In the genomic region with DNA sequence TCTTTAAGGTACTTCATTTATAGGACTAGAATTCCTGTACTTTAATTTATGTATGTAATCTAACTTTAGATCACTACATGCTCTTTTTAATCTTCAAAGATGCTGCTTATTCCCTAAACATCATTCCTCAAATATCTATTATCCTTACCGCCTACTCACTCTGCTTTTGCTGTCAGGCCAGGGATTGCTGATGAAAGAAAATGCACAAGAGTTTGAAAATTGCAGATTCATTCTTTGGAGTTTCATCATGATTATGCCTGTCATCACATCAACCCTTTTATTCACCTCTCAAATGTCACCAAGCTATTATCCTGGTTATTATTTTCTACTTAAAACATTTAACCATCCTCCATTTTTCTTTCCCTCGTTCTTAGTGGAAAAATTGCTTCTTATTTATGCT, we compare ENCODE assay signal across 20 cellular contexts.
A peak's percentile ranks its signal among the peaks of the same experiment; 100 is the strongest.
DNase-seq lines count a peak whose midpoint lies in the region; TF ChIP-seq lines count a peak whose summit lies in the region.
"Had no signal": no experiment of that assay in that cellular context is flagged by ENCODE, and none has a peak within 500 bp of the region (broad histone marks: within the 10 kb centered on the region; RNA-seq: fewer than 3 reads in every experiment).

No MANE protein-coding gene starts in this region.

- no peaks in the 10 kb centered on the region for H3K36me3 ChIP-seq in A673 (ENCODE audit: insufficient read depth, low read length, poor library complexity, severe bottlenecking)
- H3K36me3 ChIP-seq in Peyer's patch: no peaks in the 10 kb centered on the region
- H3K36me3 ChIP-seq: SJSA1 had no signal

- BruUV-seq in A673 (replicated peaks; lab: Mats Ljungman, UMichigan): no TSS peak

- peak; percentile 51 for DNase-seq in A673 (ENCODE audit: low spot score)
- DNase-seq in HFFc6: no peak
- peak; percentile 46 for DNase-seq in choroid plexus epithelial cell (ENCODE audit: low read depth)
- peak; percentile 4 for DNase-seq in myocyte (ENCODE audit: low read depth)
- no peak for DNase-seq in Peyer's patch
- no peak for DNase-seq in GM19238 (ENCODE audit: insufficient read length, low spot score)
- DNase-seq in cerebellar cortex (ENCODE audit: low spot score): no peak
- no peak for DNase-seq in NCI-H526 (lab: John Stamatoyannopoulos, UW)
- DNase-seq: KG1, NCI-H1092, NCI-H1436, NCI-H1930, NCI-H2227 treated with DMSO at 0.1 percent for 48 hours, NCI-H510A treated with DMSO at 0.1 percent for 48 hours, NCI-H82, OCI-M1 had no signal

- H3K9me3 Mint-ChIP-seq in HFFc6: no peaks in the 10 kb centered on the region

- H3K27ac ChIP-seq in A673 (ENCODE audit: low read depth, low read length, poor library complexity, severe bottlenecking) (no peak overlapping the region), Peyer's patch (no peak overlapping the region)
- H3K27ac ChIP-seq: 22Rv1, SJSA1 had no signal

- H3K27ac Mint-ChIP-seq in HFFc6: peak overlapping the region; percentile 47; the same call in 1 of the 2 replicates
- H3K27ac Mint-ChIP-seq: B cell, CD14-positive monocyte had no signal

- POLR2A ChIA-PET in A673 (lab: Charles Lee; ENCODE audit: low non-redundant PET): interaction anchor here (0.6 kb wide), 1 partner anchor 42 kb away, joined by 4 read pairs; no protein-coding TSS in a partner anchor

- no peak for TF ChIP-seq CTCF in A673 (conservative IDR thresholded peaks at IDR 0.05; ENCODE audit: low read depth, low read length)
- TF ChIP-seq CTCF in HFFc6 (IDR thresholded peaks at IDR 0.05): no peak
- TF ChIP-seq CTCF in choroid plexus epithelial cell (conservative IDR thresholded peaks at IDR 0.05; ENCODE audit: low read depth, low read length): no peak
- no peak for TF ChIP-seq CTCF in Peyer's patch (IDR thresholded peaks at IDR 0.05)

- peaks cover 20% of the 10 kb centered on the region for H3K4me1 ChIP-seq in A673 (ENCODE audit: insufficient read depth, low read length, poor library complexity, severe bottlenecking)
- H3K4me1 ChIP-seq in Peyer's patch: no peaks in the 10 kb centered on the region
- H3K4me1 ChIP-seq: SJSA1 had no signal

- H3K4me3 ChIP-seq in A673 (ENCODE audit: low read depth, low read length, poor library complexity, severe bottlenecking) (no peak overlapping the region), choroid plexus epithelial cell (ENCODE audit: low read depth, low read length) (no peak overlapping the region), Peyer's patch (no peak overlapping the region)
- H3K4me3 ChIP-seq: SJSA1 had no signal

- H3K36me3 Mint-ChIP-seq in HFFc6 (ENCODE audit: low read depth): no peaks in the 10 kb centered on the region
- H3K36me3 Mint-ChIP-seq: CD14-positive monocyte had no signal

- peaks cover 64% of the 10 kb centered on the region for H3K4me1 Mint-ChIP-seq in HFFc6 (ENCODE audit: low read depth)
- H3K4me1 Mint-ChIP-seq: B cell, CD14-positive monocyte had no signal

- H3K27me3 ChIP-seq in A673 (replicated peaks; ENCODE audit: insufficient read depth, low read depth, low read length, poor library complexity): no peaks in the 10 kb centered on the region
- no peaks in the 10 kb centered on the region for H3K27me3 ChIP-seq in Peyer's patch
- H3K27me3 ChIP-seq: SJSA1 had no signal

- no peak for TF ChIP-seq POLR2A in Peyer's patch (IDR thresholded peaks at IDR 0.05)

- intact Hi-C loops in A673 (cut with micrococcal nuclease; ENCODE audit: unreplicated experiment): no loop called here

- no peaks in the 10 kb centered on the region for H3K9me3 ChIP-seq in A673 (ENCODE audit: low read depth, low read length, poor library complexity, severe bottlenecking)
- H3K9me3 ChIP-seq in Peyer's patch: no peaks in the 10 kb centered on the region
- H3K9me3 ChIP-seq: SJSA1 had no signal

- H3K4me3 Mint-ChIP-seq in HFFc6: peak overlapping the region; percentile 2; the same call in 1 of the 2 replicates
- H3K4me3 Mint-ChIP-seq: B cell, CD14-positive monocyte had no signal

- H3K27me3 Mint-ChIP-seq in HFFc6 (ENCODE audit: insufficient read depth): no peaks in the 10 kb centered on the region
- H3K27me3 Mint-ChIP-seq: B cell had no signal

- CTCF ChIA-PET in A673 (lab: Charles Lee): no interaction called here

Comparison
In these comparisons a context has a peak if more than half of its experiments do, and no peak if none do; other contexts are left out.
1. DNase-seq: peak in A673 (single experiment), choroid plexus epithelial cell (single experiment) and myocyte (single experiment); none in HFFc6 (single experiment), Peyer's patch (0 of 3), GM19238 (single experiment), cerebellar cortex (single experiment) and NCI-H526 (0 of 2).